1 cellular context compared by ENCODE assay signal in the genomic region with DNA sequence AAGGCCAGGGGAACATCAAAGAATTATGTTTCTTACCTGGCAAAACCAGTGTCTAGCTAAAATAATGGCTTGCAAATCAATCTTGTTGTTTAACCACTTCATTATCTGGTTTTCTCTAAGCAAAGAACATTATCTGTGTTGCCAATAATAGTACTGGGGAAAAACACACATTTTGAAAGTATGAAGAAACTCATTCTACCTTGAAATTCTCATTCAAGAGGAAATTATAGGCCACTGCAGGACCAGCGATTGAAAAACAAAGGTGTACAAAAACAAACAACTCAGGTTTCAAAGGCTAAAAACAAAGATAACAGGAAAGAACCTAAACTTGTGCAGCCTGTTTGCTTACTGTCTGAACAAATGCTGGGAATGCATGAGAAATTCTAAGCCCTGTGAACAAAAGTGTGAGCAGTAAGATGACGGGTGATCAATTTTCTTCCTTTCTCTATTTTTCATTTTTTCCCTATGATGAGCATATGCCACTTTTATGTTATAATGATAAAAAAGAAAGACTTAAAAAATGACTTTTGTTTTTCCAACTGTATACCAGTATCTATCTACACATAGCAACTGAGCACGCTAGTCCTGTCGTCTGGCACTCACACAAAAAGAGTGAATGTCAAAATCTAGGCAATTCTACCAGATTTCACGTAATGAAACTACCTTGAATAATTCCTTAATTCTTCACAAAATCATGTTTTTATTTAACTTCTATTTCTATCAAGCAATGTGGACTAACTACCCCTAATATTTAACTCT.
A peak's percentile ranks its signal among the peaks of the same experiment; 100 is the strongest.
TF ChIP-seq lines count a peak whose summit lies in the region.

No MANE protein-coding gene starts in this region.

TF ChIP-seq in HepG2, 621 proteins besides CTCF, POLR2A, EP300 and RAD21 (continued from another document and continues in another):
- TF ChIP-seq, protein P1, sequence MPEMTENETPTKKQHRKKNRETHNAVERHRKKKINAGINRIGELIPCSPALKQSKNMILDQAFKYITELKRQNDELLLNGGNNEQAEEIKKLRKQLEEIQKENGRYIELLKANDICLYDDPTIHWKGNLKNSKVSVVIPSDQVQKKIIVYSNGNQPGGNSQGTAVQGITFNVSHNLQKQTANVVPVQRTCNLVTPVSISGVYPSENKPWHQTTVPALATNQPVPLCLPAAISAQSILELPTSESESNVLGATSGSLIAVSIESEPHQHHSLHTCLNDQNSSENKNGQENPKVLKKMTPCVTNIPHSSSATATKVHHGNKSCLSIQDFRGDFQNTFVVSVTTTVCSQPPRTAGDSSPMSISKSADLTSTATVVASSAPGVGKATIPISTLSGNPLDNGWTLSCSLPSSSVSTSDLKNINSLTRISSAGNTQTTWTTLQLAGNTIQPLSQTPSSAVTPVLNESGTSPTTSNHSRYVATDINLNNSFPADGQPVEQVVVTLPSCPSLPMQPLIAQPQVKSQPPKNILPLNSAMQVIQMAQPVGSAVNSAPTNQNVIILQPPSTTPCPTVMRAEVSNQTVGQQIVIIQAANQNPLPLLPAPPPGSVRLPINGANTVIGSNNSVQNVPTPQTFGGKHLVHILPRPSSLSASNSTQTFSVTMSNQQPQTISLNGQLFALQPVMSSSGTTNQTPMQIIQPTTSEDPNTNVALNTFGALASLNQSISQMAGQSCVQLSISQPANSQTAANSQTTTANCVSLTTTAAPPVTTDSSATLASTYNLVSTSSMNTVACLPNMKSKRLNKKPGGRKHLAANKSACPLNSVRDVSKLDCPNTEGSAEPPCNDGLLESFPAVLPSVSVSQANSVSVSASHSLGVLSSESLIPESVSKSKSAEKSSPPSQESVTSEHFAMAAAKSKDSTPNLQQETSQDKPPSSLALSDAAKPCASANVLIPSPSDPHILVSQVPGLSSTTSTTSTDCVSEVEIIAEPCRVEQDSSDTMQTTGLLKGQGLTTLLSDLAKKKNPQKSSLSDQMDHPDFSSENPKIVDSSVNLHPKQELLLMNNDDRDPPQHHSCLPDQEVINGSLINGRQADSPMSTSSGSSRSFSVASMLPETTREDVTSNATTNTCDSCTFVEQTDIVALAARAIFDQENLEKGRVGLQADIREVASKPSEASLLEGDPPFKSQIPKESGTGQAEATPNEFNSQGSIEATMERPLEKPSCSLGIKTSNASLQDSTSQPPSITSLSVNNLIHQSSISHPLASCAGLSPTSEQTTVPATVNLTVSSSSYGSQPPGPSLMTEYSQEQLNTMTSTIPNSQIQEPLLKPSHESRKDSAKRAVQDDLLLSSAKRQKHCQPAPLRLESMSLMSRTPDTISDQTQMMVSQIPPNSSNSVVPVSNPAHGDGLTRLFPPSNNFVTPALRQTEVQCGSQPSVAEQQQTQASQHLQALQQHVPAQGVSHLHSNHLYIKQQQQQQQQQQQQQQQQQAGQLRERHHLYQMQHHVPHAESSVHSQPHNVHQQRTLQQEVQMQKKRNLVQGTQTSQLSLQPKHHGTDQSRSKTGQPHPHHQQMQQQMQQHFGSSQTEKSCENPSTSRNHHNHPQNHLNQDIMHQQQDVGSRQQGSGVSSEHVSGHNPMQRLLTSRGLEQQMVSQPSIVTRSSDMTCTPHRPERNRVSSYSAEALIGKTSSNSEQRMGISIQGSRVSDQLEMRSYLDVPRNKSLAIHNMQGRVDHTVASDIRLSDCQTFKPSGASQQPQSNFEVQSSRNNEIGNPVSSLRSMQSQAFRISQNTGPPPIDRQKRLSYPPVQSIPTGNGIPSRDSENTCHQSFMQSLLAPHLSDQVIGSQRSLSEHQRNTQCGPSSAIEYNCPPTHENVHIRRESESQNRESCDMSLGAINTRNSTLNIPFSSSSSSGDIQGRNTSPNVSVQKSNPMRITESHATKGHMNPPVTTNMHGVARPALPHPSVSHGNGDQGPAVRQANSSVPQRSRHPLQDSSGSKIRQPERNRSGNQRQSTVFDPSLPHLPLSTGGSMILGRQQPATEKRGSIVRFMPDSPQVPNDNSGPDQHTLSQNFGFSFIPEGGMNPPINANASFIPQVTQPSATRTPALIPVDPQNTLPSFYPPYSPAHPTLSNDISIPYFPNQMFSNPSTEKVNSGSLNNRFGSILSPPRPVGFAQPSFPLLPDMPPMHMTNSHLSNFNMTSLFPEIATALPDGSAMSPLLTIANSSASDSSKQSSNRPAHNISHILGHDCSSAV (CRISPR knock-in tag; IDR thresholded peaks at IDR 0.05; ENCODE audit: borderline replicate concordance), result no peak
- TF ChIP-seq BRCA1 (CRISPR knock-in tag; IDR thresholded peaks at IDR 0.05), result 0 out of 2 replicates have a peak, but pooled peaks have one; percentile 23
- TF ChIP-seq FOXJ3 (CRISPR knock-in tag; IDR thresholded peaks at IDR 0.05; ENCODE audit: borderline replicate concordance), result peak; percentile 99
- no peak for TF ChIP-seq ZNF101 (CRISPR knock-in tag; IDR thresholded peaks at IDR 0.05; ENCODE audit: borderline replicate concordance, low read depth)
- peak; percentile 95; the same call in 1 of the 2 replicates for TF ChIP-seq ZKSCAN8 (CRISPR knock-in tag; IDR thresholded peaks at IDR 0.05; ENCODE audit: borderline replicate concordance)
- TF ChIP-seq GATAD1 (CRISPR knock-in tag; IDR thresholded peaks at IDR 0.05), result peak; percentile 63; the same call in 1 of the 2 replicates
- peak; percentile 89; the same call in 1 of the 2 replicates for TF ChIP-seq ZSCAN9 (CRISPR knock-in tag; IDR thresholded peaks at IDR 0.05; ENCODE audit: borderline replicate concordance)
- TF ChIP-seq EEA1 (CRISPR knock-in tag; IDR thresholded peaks at IDR 0.05; ENCODE audit: borderline replicate concordance), result no peak
- TF ChIP-seq ZNF121 (CRISPR knock-in tag; IDR thresholded peaks at IDR 0.05), result no peak
- TF ChIP-seq SALL2 (CRISPR knock-in tag; IDR thresholded peaks at IDR 0.05), result peak; percentile 32; the same call in 1 of the 2 replicates
- peak; percentile 81; the same call in 1 of the 2 replicates for TF ChIP-seq NKX3-1 (CRISPR knock-in tag; IDR thresholded peaks at IDR 0.05)
- TF ChIP-seq, protein P2, sequence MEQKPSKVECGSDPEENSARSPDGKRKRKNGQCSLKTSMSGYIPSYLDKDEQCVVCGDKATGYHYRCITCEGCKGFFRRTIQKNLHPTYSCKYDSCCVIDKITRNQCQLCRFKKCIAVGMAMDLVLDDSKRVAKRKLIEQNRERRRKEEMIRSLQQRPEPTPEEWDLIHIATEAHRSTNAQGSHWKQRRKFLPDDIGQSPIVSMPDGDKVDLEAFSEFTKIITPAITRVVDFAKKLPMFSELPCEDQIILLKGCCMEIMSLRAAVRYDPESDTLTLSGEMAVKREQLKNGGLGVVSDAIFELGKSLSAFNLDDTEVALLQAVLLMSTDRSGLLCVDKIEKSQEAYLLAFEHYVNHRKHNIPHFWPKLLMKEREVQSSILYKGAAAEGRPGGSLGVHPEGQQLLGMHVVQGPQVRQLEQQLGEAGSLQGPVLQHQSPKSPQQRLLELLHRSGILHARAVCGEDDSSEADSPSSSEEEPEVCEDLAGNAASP (CRISPR knock-in tag; IDR thresholded peaks at IDR 0.05; ENCODE audit: borderline replicate concordance), result peak; percentile 96
- TF ChIP-seq MIER2 (CRISPR knock-in tag; IDR thresholded peaks at IDR 0.05), result peak; percentile 66
- TF ChIP-seq ASH2L (IDR thresholded peaks at IDR 0.05; ENCODE audit: insufficient read length, low read depth, low read length), result peak; percentile 78
- TF ChIP-seq ZFP90 (CRISPR knock-in tag; IDR thresholded peaks at IDR 0.05; ENCODE audit: borderline replicate concordance), result no peak; the same call in 1 of the 2 replicates
- peak; percentile 96 for TF ChIP-seq TARDBP (CRISPR knock-in tag; IDR thresholded peaks at IDR 0.05)
- peak; percentile 98 for TF ChIP-seq HMG20A (CRISPR knock-in tag; IDR thresholded peaks at IDR 0.05; ENCODE audit: borderline replicate concordance)
- TF ChIP-seq CC2D1A (CRISPR knock-in tag; IDR thresholded peaks at IDR 0.05), result no peak
- peak; percentile 84 for TF ChIP-seq ZNF24 (IDR thresholded peaks at IDR 0.05)
- TF ChIP-seq SMYD3 (CRISPR knock-in tag; IDR thresholded peaks at IDR 0.05), result peak; percentile 95
- TF ChIP-seq BHLHE40 (IDR thresholded peaks at IDR 0.05; ENCODE audit: low read length), result peak; percentile 65; the same call in 1 of the 2 replicates
- TF ChIP-seq ZNF136 (CRISPR knock-in tag; IDR thresholded peaks at IDR 0.05; ENCODE audit: low read depth), result peak; percentile 39; the same call in 1 of the 2 replicates
- TF ChIP-seq ZSCAN20 (CRISPR knock-in tag; IDR thresholded peaks at IDR 0.05; ENCODE audit: borderline replicate concordance), result 0 out of 2 replicates have a peak, but pooled peaks have one; percentile 22
- TF ChIP-seq, protein P3, sequence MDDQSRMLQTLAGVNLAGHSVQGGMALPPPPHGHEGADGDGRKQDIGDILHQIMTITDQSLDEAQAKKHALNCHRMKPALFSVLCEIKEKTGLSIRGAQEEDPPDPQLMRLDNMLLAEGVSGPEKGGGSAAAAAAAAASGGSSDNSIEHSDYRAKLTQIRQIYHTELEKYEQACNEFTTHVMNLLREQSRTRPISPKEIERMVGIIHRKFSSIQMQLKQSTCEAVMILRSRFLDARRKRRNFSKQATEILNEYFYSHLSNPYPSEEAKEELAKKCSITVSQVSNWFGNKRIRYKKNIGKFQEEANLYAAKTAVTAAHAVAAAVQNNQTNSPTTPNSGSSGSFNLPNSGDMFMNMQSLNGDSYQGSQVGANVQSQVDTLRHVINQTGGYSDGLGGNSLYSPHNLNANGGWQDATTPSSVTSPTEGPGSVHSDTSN (CRISPR knock-in tag; IDR thresholded peaks at IDR 0.05; ENCODE audit: borderline replicate concordance), result no peak
- TF ChIP-seq KDM4B (CRISPR knock-in tag; IDR thresholded peaks at IDR 0.05), result peak; percentile 92; the same call in 1 of the 2 replicates
- peak; percentile 85; the same call in 1 of the 2 replicates for TF ChIP-seq MIER3 (CRISPR knock-in tag; IDR thresholded peaks at IDR 0.05; ENCODE audit: borderline replicate concordance)
- TF ChIP-seq, protein P4, sequence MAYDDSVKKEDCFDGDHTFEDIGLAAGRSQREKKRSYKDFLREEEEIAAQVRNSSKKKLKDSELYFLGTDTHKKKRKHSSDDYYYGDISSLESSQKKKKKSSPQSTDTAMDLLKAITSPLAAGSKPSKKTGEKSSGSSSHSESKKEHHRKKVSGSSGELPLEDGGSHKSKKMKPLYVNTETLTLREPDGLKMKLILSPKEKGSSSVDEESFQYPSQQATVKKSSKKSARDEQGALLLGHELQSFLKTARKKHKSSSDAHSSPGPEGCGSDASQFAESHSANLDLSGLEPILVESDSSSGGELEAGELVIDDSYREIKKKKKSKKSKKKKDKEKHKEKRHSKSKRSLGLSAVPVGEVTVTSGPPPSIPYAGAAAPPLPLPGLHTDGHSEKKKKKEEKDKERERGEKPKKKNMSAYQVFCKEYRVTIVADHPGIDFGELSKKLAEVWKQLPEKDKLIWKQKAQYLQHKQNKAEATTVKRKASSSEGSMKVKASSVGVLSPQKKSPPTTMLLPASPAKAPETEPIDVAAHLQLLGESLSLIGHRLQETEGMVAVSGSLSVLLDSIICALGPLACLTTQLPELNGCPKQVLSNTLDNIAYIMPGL (CRISPR knock-in tag; IDR thresholded peaks at IDR 0.05; ENCODE audit: borderline replicate concordance in 1 of 2, low read depth in 1 of 2), result peak in 1 of 2 experiments; percentile 41; a peak in 2 of 4 replicates
- peak; percentile 89 for TF ChIP-seq MED13 (CRISPR knock-in tag; IDR thresholded peaks at IDR 0.05)
- peak; percentile 79 for TF ChIP-seq POGZ (CRISPR knock-in tag; IDR thresholded peaks at IDR 0.05)
- TF ChIP-seq NR2F2 (IDR thresholded peaks at IDR 0.05; ENCODE audit: borderline replicate concordance, low read depth), result peak; percentile 91
- no peak for TF ChIP-seq YY1 (IDR thresholded peaks at IDR 0.05; ENCODE audit: insufficient read depth, insufficient replicate concordance, low read depth, low read length)
- no peak for TF ChIP-seq NR3C1 (CRISPR knock-in tag; IDR thresholded peaks at IDR 0.05)
- TF ChIP-seq PHF5A (CRISPR knock-in tag; IDR thresholded peaks at IDR 0.05; ENCODE audit: low read depth, unreplicated experiment), result peak; percentile 86
- peak; percentile 29; the same call in 1 of the 2 replicates for TF ChIP-seq ATF7-NPFF (CRISPR knock-in tag; IDR thresholded peaks at IDR 0.05; ENCODE audit: low read depth)
- TF ChIP-seq, protein P5, sequence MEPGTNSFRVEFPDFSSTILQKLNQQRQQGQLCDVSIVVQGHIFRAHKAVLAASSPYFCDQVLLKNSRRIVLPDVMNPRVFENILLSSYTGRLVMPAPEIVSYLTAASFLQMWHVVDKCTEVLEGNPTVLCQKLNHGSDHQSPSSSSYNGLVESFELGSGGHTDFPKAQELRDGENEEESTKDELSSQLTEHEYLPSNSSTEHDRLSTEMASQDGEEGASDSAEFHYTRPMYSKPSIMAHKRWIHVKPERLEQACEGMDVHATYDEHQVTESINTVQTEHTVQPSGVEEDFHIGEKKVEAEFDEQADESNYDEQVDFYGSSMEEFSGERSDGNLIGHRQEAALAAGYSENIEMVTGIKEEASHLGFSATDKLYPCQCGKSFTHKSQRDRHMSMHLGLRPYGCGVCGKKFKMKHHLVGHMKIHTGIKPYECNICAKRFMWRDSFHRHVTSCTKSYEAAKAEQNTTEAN (CRISPR knock-in tag; conservative IDR thresholded peaks at IDR 0.05), result peak; percentile 98
- TF ChIP-seq IRF2 (CRISPR knock-in tag; IDR thresholded peaks at IDR 0.05), result peak; percentile 95
- no peak for TF ChIP-seq CBX2 (IDR thresholded peaks at IDR 0.05; ENCODE audit: low read depth, low read length)
- TF ChIP-seq CBX2 (CRISPR knock-in tag; IDR thresholded peaks at IDR 0.05; ENCODE audit: low read depth), result no peak
- TF ChIP-seq GFI1 (CRISPR knock-in tag; IDR thresholded peaks at IDR 0.05; ENCODE audit: borderline replicate concordance), result peak; percentile 94
- peak; percentile 100 for TF ChIP-seq SIX4 (CRISPR knock-in tag; IDR thresholded peaks at IDR 0.05)
- peak; percentile 90 for TF ChIP-seq ETV5 (CRISPR knock-in tag; IDR thresholded peaks at IDR 0.05; ENCODE audit: borderline replicate concordance)
- TF ChIP-seq FOSL2 (CRISPR knock-in tag; IDR thresholded peaks at IDR 0.05), result peak; percentile 76
- TF ChIP-seq, protein P6, sequence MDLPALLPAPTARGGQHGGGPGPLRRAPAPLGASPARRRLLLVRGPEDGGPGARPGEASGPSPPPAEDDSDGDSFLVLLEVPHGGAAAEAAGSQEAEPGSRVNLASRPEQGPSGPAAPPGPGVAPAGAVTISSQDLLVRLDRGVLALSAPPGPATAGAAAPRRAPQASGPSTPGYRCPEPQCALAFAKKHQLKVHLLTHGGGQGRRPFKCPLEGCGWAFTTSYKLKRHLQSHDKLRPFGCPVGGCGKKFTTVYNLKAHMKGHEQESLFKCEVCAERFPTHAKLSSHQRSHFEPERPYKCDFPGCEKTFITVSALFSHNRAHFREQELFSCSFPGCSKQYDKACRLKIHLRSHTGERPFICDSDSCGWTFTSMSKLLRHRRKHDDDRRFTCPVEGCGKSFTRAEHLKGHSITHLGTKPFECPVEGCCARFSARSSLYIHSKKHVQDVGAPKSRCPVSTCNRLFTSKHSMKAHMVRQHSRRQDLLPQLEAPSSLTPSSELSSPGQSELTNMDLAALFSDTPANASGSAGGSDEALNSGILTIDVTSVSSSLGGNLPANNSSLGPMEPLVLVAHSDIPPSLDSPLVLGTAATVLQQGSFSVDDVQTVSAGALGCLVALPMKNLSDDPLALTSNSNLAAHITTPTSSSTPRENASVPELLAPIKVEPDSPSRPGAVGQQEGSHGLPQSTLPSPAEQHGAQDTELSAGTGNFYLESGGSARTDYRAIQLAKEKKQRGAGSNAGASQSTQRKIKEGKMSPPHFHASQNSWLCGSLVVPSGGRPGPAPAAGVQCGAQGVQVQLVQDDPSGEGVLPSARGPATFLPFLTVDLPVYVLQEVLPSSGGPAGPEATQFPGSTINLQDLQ (CRISPR knock-in tag; IDR thresholded peaks at IDR 0.05), result no peak
- TF ChIP-seq GABPA (IDR thresholded peaks at IDR 0.05; ENCODE audit: low read depth, low read length), result no peak
- peak; percentile 57; the same call in 1 of the 2 replicates for TF ChIP-seq GABPA (CRISPR knock-in tag; IDR thresholded peaks at IDR 0.05; ENCODE audit: low read depth)
- TF ChIP-seq SETDB1 (CRISPR knock-in tag; IDR thresholded peaks at IDR 0.05; ENCODE audit: borderline replicate concordance), result no peak
